ENCODE assay signal across 10 cellular contexts in the genomic region with DNA sequence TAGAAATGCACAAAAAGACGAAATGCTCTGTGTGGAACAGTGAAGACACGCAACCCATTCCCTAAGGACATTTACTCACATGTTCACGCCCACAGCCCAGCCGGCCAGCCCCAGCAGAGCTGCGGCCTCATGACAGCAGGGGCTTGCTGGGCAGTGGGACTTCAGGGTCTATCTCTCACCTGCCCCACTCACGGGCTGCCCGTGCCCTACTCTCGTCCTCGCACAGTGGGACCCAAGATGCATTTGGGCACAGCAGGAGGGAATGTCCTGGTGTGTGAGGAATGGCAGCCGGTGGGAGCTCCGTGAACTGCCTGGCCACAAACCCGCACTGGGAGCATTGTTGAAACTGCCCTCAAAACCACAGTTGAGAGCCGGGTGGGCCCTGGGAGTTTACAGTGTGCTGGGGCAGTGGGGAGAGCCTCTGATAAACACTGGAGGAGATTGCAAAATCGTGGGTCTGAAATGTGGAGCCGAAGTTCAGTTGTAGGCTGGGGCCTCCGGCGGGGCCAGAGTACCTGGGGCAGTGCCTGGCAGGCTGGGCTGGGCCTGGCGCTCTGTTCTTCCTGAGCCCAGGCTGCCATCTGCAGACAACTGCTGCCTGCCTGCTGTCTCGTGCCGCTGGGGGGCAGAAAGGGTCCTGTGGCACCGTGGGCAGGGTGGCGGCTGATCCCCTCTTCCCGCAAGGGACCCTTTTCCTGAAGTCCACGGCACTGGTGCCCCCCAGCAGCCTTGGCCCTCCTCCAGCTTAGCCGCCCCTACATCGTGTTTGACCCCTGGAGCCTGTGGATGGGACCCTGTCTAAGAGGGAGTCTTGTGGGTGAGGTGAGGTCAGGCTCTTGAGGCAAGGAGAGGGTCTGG. TPM values are rescaled to one million over a fixed set of nuclear protein-coding genes. Genes with fewer than 3 reads are reported as not detected.
DNase-seq lines count a peak whose midpoint lies in the region; ATAC-seq and TF ChIP-seq lines count a peak whose summit lies in the region.
"Had no signal": no experiment of that assay in that cellular context is flagged by ENCODE, and none has a peak within 500 bp of the region (broad histone marks: within the 10 kb centered on the region; RNA-seq: fewer than 3 reads in every experiment).

No MANE protein-coding gene starts in this region.

- H3K36me3 ChIP-seq in H7 (replicated peaks; ENCODE audit: control insufficient read depth, insufficient read depth, low read length) = no peaks in the 10 kb centered on the region
- H3K36me3 ChIP-seq in SJSA1 = no peaks in the 10 kb centered on the region
- no peaks in the 10 kb centered on the region for H3K36me3 ChIP-seq in psoas muscle (ENCODE audit: insufficient read depth in 1 of 2, low read depth in 1 of 2)

- H3K27ac Mint-ChIP-seq in activated T-helper 1 cell treated with anti-CD3 and anti-CD28 coated beads, Interleukin-12 subunit alpha, Interleukin-12 subunit beta, Interleukin-2, Interleukin-4 antibody, amounts not matched to agents 30 ng/mL and 10 ng/mL and 1 ng/mL, durations not matched to agents 14 hours and 24 hours and 36 hours = no peak overlapping the region

- H3K4me1 Mint-ChIP-seq in activated T-helper 1 cell treated with anti-CD3 and anti-CD28 coated beads, Interleukin-12 subunit alpha, Interleukin-12 subunit beta, Interleukin-2, Interleukin-4 antibody, amounts not matched to agents 30 ng/mL and 10 ng/mL and 1 ng/mL, durations not matched to agents 14 hours and 24 hours and 36 hours (ENCODE audit: low read depth) = peaks cover 7% of the 10 kb centered on the region
- H3K4me1 Mint-ChIP-seq: IgD-negative memory B cell had no signal

- H3K4me1 ChIP-seq in SJSA1 (replicated peaks) (peaks cover 47% of the 10 kb centered on the region), psoas muscle (peaks cover 27% of the 10 kb centered on the region)

- no peaks in the 10 kb centered on the region for H3K9me3 Mint-ChIP-seq in activated T-helper 1 cell treated with anti-CD3 and anti-CD28 coated beads, Interleukin-12 subunit alpha, Interleukin-12 subunit beta, Interleukin-2, Interleukin-4 antibody, amounts not matched to agents 30 ng/mL and 10 ng/mL and 1 ng/mL, durations not matched to agents 14 hours and 24 hours and 36 hours

- peak overlapping the region; percentile 93 for H3K27ac ChIP-seq in SJSA1
- no peak overlapping the region for H3K27ac ChIP-seq in psoas muscle

- no peaks in the 10 kb centered on the region for H3K36me3 Mint-ChIP-seq in activated T-helper 1 cell treated with anti-CD3 and anti-CD28 coated beads, Interleukin-12 subunit alpha, Interleukin-12 subunit beta, Interleukin-2, Interleukin-4 antibody, amounts not matched to agents 30 ng/mL and 10 ng/mL and 1 ng/mL, durations not matched to agents 14 hours and 24 hours and 36 hours (ENCODE audit: low read depth)
- H3K36me3 Mint-ChIP-seq: IgD-negative memory B cell; naive thymus-derived CD8-positive, alpha-beta T cell had no signal

- H3K4me3 Mint-ChIP-seq in activated T-helper 1 cell treated with anti-CD3 and anti-CD28 coated beads, Interleukin-12 subunit alpha, Interleukin-12 subunit beta, Interleukin-2, Interleukin-4 antibody, amounts not matched to agents 30 ng/mL and 10 ng/mL and 1 ng/mL, durations not matched to agents 14 hours and 24 hours and 36 hours = no peak overlapping the region
- H3K4me3 Mint-ChIP-seq: IgD-negative memory B cell; naive thymus-derived CD8-positive, alpha-beta T cell had no signal

- intact Hi-C loops in psoas muscle (cut with DNase I) = loop anchor here in 1 of 2 donors (5.0 kb wide), 1 partner anchor 49 kb away; no protein-coding TSS in a partner anchor
- intact Hi-C loops in activated T-helper 1 cell treated with anti-CD3 and anti-CD28 coated beads, Interleukin-12 subunit alpha, Interleukin-12 subunit beta, Interleukin-2, Interleukin-4 antibody, amounts not matched to agents 30 ng/mL and 10 ng/mL and 1 ng/mL, durations not matched to agents 14 hours and 24 hours and 36 hours (cut with micrococcal nuclease) = loop anchor here (5.0 kb wide), 1 partner anchor 166 kb away; no protein-coding TSS in a partner anchor

- ATAC-seq in psoas muscle (peak; percentile 10 to 43 (median 20)), HG03025 (IDR thresholded peaks at IDR 0.05; ENCODE audit: low FRiP score, unreplicated experiment) (no peak), HG02884 (IDR thresholded peaks at IDR 0.05; ENCODE audit: unreplicated experiment) (no peak)

- H3K4me3 ChIP-seq in H7 (ENCODE audit: insufficient read depth, low read depth, low read length) = no peak overlapping the region
- H3K4me3 ChIP-seq in SJSA1 = no peak overlapping the region
- no peak overlapping the region for H3K4me3 ChIP-seq in psoas muscle

- TF ChIP-seq CTCF in psoas muscle (IDR thresholded peaks at IDR 0.05) = no peak

- H3K9me3 ChIP-seq in SJSA1 (replicated peaks) (no peaks in the 10 kb centered on the region), psoas muscle (no peaks in the 10 kb centered on the region)

- 32 to 51% (median 36%) methylated on average over 25 to 26 of the region's 26 CpGs for WGBS in psoas muscle, 3 donors

- peaks cover 6% of the 10 kb centered on the region for H3K27me3 Mint-ChIP-seq in activated T-helper 1 cell treated with anti-CD3 and anti-CD28 coated beads, Interleukin-12 subunit alpha, Interleukin-12 subunit beta, Interleukin-2, Interleukin-4 antibody, amounts not matched to agents 30 ng/mL and 10 ng/mL and 1 ng/mL, durations not matched to agents 14 hours and 24 hours and 36 hours (ENCODE audit: insufficient read depth)

- peak; percentile 65 for DNase-seq in H7
- DNase-seq in SJSA1 (ENCODE audit: low read depth in 1 of 2, low spot score in 2 of 2) = peak; percentile 92
- DNase-seq in fibroblast of peridontal ligament (ENCODE audit: extremely low read depth) = peak; percentile 91
- DNase-seq in psoas muscle = peak; percentile 52 to 56
- DNase-seq in activated T-helper 1 cell treated with anti-CD3 and anti-CD28 coated beads, Interleukin-12 subunit alpha, Interleukin-12 subunit beta, Interleukin-2, Interleukin-4 antibody, amounts not matched to agents 30 ng/mL and 10 ng/mL and 1 ng/mL, durations not matched to agents 14 hours and 24 hours and 36 hours (ENCODE audit: low spot score) = no peak
- no peak for DNase-seq in NCI-H510A (lab: John Stamatoyannopoulos, UW)

- H3K27me3 ChIP-seq in H7 (ENCODE audit: control insufficient read depth, insufficient read depth, low read length) (no peaks in the 10 kb centered on the region), SJSA1 (replicated peaks) (no peaks in the 10 kb centered on the region), psoas muscle (ENCODE audit: insufficient read depth in 3 of 3, low read length in 2 of 3) (peaks cover 0 to 62% (median 5%) of the 10 kb centered on the region in 3 donors)

RNA-seq across cellular contexts. Expression of gene POFUT2, which starts 20.7 kb away (rescaled TPM):
- total RNA-seq in H7 (2014; rRNA removed; shearing (Covaris generic)) = 25.4 and 26.9 TPM in 2 replicates
- total RNA-seq in SJSA1 (2014; rRNA removed; shearing (Covaris generic)) = 32.6 and 42.0 TPM in 2 replicates
- 10 to 100 TPM in 2 of 4 donors, 1 to 10 TPM in 2; 5.6 to 13.9 (median 9.4) TPM for total RNA-seq in psoas muscle
- polyA plus RNA-seq in psoas muscle = 10 to 100 TPM in 2 of 3 donors, 1 to 10 TPM in 1; 8.3 to 13.1 (median 10.8) TPM
- 14.3 and 17.6 TPM in 2 replicates for total RNA-seq in activated T-helper 1 cell treated with anti-CD3 and anti-CD28 coated beads, Interleukin-12 subunit alpha, Interleukin-12 subunit beta, Interleukin-2, Interleukin-4 antibody, amounts not matched to agents 30 ng/mL and 10 ng/mL and 1 ng/mL, durations not matched to agents 14 hours and 24 hours and 36 hours

Comparison
In these comparisons a context has a peak if more than half of its experiments do, and no peak if none do; other contexts are left out.
1. DNase-seq: peak in H7 (single experiment), SJSA1 (2 of 2), fibroblast of peridontal ligament (single experiment) and psoas muscle (2 of 2); none in activated T-helper 1 cell treated with anti-CD3 and anti-CD28 coated beads, Interleukin-12 subunit alpha, Interleukin-12 subunit beta, Interleukin-2, Interleukin-4 antibody, amounts not matched to agents 30 ng/mL and 10 ng/mL and 1 ng/mL, durations not matched to agents 14 hours and 24 hours and 36 hours (single experiment) and NCI-H510A (single experiment).
2. ATAC-seq: peak in psoas muscle (4 of 4); none in HG03025 (single experiment) and HG02884 (single experiment).